1 cellular context compared by ENCODE assay signal in the genomic region with DNA sequence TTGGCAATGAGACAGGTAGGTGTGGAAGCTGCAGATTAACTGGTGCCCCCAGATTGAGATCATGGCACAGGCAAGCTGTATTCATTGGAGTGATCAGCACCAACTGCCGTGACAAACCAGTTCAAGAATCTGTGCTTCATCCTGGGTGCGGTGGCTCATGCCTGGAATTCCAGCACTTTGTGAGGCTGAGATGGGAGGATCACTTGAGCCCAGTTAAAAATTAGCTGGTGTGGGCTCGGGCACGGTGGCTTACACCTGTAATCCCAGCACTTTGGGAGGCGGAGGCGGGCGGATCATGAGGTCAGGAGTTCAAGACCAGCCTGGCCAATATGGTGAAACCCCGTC.
TF ChIP-seq lines count a peak whose summit lies in the region.

No MANE protein-coding gene starts in this region.

TF ChIP-seq in HCT116, 20 proteins besides CTCF, POLR2A, EP300 and RAD21 (continued from another document):
- TF ChIP-seq MAX (IDR thresholded peaks at IDR 0.05), result peak; percentile 35; the same call in 1 of the 2 replicates
- peak; percentile 63 for TF ChIP-seq EGR1 (IDR thresholded peaks at IDR 0.05; ENCODE audit: low read depth)
- TF ChIP-seq SIN3A (IDR thresholded peaks at IDR 0.05; ENCODE audit: low read depth), result peak; percentile 60
- TF ChIP-seq CBX3 (IDR thresholded peaks at IDR 0.05; ENCODE audit: low read depth), result peak; percentile 80
- peak; percentile 74 for TF ChIP-seq SP1 (IDR thresholded peaks at IDR 0.05; ENCODE audit: low read depth)
